In the genomic region with DNA sequence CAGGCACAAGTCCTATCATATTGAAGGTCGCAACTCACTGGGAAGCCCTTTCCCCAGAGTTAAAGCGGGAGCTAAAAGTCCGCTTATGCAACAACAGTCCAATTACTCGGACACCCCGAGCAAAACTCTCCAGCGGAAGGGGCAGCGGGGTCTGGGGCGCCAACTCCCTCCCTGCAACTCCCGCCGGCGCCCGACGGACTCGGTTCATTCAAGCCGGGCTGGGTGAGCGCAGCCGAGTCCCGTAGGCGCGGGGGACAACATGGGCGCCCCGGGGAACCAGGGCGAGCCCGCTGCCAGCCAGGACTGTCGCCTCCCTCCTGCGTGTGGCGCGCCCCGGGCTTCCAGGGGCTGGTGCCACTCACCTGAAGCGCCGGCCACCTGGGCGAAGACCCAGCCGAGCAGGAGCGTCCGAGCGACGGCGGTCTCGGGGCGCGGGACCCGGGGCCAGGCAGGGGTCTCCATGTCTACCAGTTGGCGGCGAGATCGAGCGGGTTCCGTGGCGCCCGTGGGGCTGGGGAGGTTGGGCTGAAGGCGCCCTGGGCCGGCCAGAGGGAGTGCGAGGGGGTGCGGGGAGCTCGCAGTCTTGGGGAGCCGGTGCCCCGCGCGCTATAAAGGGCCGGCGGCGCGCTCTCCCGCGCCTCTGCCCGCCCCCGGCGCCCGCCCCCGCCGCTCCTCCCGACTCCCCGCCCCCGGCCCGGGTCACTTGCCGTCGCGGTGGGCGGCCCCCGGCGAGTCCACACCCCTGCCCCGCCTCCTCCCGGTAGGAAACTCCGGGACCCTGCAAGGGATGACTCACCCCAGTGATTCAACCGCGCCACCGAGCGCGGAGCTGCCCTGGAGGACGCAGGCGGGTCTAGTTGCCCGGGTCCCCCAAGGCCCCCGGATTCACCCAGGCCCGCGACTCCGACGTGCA, we compare ENCODE assay signal across 8 cellular contexts. TPM values are rescaled to one million over a fixed set of nuclear protein-coding genes. Genes with fewer than 3 reads are reported as not detected.
DNase-seq lines count a peak whose midpoint lies in the region; ATAC-seq lines count a peak whose summit lies in the region.

A gene (minus strand): TSS at position 585 of the 913 bp plus-strand sequence. CDS start 123 bp downstream, at position 462.

- H3K4me1 ChIP-seq in effector memory CD4-positive, alpha-beta T cell (ENCODE audit: control insufficient read depth, insufficient read depth, low read length, poor library complexity, severe bottlenecking): peaks cover 10% of the 10 kb centered on the region

- POLR2A ChIA-PET in activated CD4-positive, alpha-beta memory T cell treated with anti-CD3 and anti-CD28 coated beads, Interleukin-2, amount 10 ng/mL, durations not matched to agents 7 days and 5 days (lab: Charles Lee): interaction anchor here (1.6 kb wide), 1 partner anchor 13 kb away, joined by 3 read pairs; no protein-coding TSS in a partner anchor

- peak within 1 kb of the TSS; percentile 16 for H3K4me3 ChIP-seq in effector memory CD4-positive, alpha-beta T cell (ENCODE audit: insufficient read depth, low read depth, low read length, poor library complexity, severe bottlenecking)

- H3K4me3 Mint-ChIP-seq in activated CD4-positive, alpha-beta memory T cell treated with anti-CD3 and anti-CD28 coated beads, Interleukin-2, amount 10 ng/mL, durations not matched to agents 7 days and 5 days: peak within 1 kb of the TSS; percentile 71

- peak; percentile 92 for ATAC-seq in HG02870 (IDR thresholded peaks at IDR 0.05; ENCODE audit: unreplicated experiment)

- H3K36me3 ChIP-seq in effector memory CD4-positive, alpha-beta T cell (ENCODE audit: control insufficient read depth, insufficient read depth, low read length): no peaks in the 10 kb centered on the region

- DNase-seq in NCI-H2029 (lab: John Stamatoyannopoulos, UW): peak; percentile 84
- DNase-seq in NCI-H2029 treated with DMSO at 0.1 percent for 48 hours (lab: John Stamatoyannopoulos, UW): no peak
- peak; percentile 81 for DNase-seq in NCI-H2227 (lab: John Stamatoyannopoulos, UW; ENCODE audit: unreplicated experiment)
- peak; percentile 79 for DNase-seq in activated CD4-positive, alpha-beta memory T cell treated with anti-CD3 and anti-CD28 coated beads, Interleukin-2, amount 10 ng/mL, durations not matched to agents 7 days and 5 days
- peak; percentile 16 to 24 (median 22) for DNase-seq in effector memory CD4-positive, alpha-beta T cell
- DNase-seq in medulla oblongata (ENCODE audit: extremely low spot score): peak; percentile 81
- peak; percentile 30 to 87 (median 59) for DNase-seq in stimulated activated CD4-positive, alpha-beta T cell treated with anti-CD3 and anti-CD28 coated beads, TNF-alpha, amount 100 ng/mL, for 24 hours (ENCODE audit: low read depth in 3 of 3)

- peaks cover 77% of the 10 kb centered on the region for H3K27me3 Mint-ChIP-seq in activated CD4-positive, alpha-beta memory T cell treated with anti-CD3 and anti-CD28 coated beads, Interleukin-2, amount 10 ng/mL, durations not matched to agents 7 days and 5 days

- CTCF ChIA-PET in activated CD4-positive, alpha-beta memory T cell treated with anti-CD3 and anti-CD28 coated beads, Interleukin-2, amount 10 ng/mL, durations not matched to agents 7 days and 5 days (lab: Charles Lee): interaction anchor here (0.9 to 1.7 kb wide), 3 partner anchors 12 to 501 kb away, joined by 3 read pairs; no protein-coding TSS in a partner anchor

- H3K27ac ChIP-seq in effector memory CD4-positive, alpha-beta T cell (ENCODE audit: insufficient read depth, low read length, poor library complexity, severe bottlenecking): no peak within 1 kb of the TSS

- H3K9me3 Mint-ChIP-seq in activated CD4-positive, alpha-beta memory T cell treated with anti-CD3 and anti-CD28 coated beads, Interleukin-2, amount 10 ng/mL, durations not matched to agents 7 days and 5 days: no peaks in the 10 kb centered on the region

- peaks cover 15% of the 10 kb centered on the region for H3K27me3 ChIP-seq in effector memory CD4-positive, alpha-beta T cell (replicated peaks; ENCODE audit: control insufficient read depth, insufficient read depth, low read length, poor library complexity, severe bottlenecking)

- no peaks in the 10 kb centered on the region for H3K36me3 Mint-ChIP-seq in activated CD4-positive, alpha-beta memory T cell treated with anti-CD3 and anti-CD28 coated beads, Interleukin-2, amount 10 ng/mL, durations not matched to agents 7 days and 5 days (ENCODE audit: low read depth)

- no peak within 1 kb of the TSS for H3K27ac Mint-ChIP-seq in activated CD4-positive, alpha-beta memory T cell treated with anti-CD3 and anti-CD28 coated beads, Interleukin-2, amount 10 ng/mL, durations not matched to agents 7 days and 5 days

- no peaks in the 10 kb centered on the region for H3K9me3 ChIP-seq in effector memory CD4-positive, alpha-beta T cell (ENCODE audit: control insufficient read depth, low read length)

- peaks cover 17% of the 10 kb centered on the region for H3K4me1 Mint-ChIP-seq in activated CD4-positive, alpha-beta memory T cell treated with anti-CD3 and anti-CD28 coated beads, Interleukin-2, amount 10 ng/mL, durations not matched to agents 7 days and 5 days

RNA-seq across cellular contexts. Expression of the gene that starts here (rescaled TPM):
- total RNA-seq in activated CD4-positive, alpha-beta memory T cell treated with anti-CD3 and anti-CD28 coated beads, Interleukin-2, amount 10 ng/mL, durations not matched to agents 7 days and 5 days: under 1 TPM; 0.15 to 0.18 TPM

Comparison
In these comparisons a context has a peak if more than half of its experiments do, and no peak if none do; other contexts are left out.
1. Peak in DNase-seq in activated CD4-positive, alpha-beta memory T cell treated with anti-CD3 and anti-CD28 coated beads, Interleukin-2, amount 10 ng/mL, durations not matched to agents 7 days and 5 days; RNA of the gene not detected or under 1 TPM.